1 cellular context compared by ENCODE assay signal in the genomic region with DNA sequence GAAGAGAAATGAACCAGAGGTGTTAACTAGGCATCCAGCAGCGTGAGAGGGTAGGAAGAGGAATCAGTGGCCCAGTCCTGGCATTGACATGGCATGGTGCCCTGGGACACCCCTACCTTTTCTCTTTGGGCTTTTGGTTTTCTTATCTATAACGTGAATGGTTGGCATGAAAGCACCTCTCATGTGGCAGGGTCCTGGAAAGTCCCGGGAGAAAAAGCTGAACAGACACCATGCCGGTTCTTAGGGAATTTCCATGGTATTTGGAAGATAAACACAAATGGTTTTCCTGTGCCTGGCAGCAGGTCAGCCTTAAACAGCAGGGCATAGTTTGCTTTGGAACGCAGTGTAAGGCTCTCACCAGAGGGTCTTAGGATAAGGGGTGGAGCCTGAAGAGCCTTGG.
TF ChIP-seq lines count a peak whose summit lies in the region.

No MANE protein-coding gene starts in this region.

TF ChIP-seq in H1, 55 proteins besides CTCF, POLR2A, EP300 and RAD21 (continued from another document):
- TF ChIP-seq KDM4A (IDR thresholded peaks at IDR 0.05; ENCODE audit: low read depth, low read length, severe bottlenecking), result no peak
- TF ChIP-seq GTF2F1 (IDR thresholded peaks at IDR 0.05; ENCODE audit: borderline replicate concordance, low read depth, low read length), result no peak
TF ChIP-seq in H1: peak in this region for 0.
